ENCODE assay signal across 28 cellular contexts in genomic region chr10:3871424-3871996, GRCh38.
A peak's percentile ranks its signal among the peaks of the same experiment; 100 is the strongest.
DNase-seq lines count a peak whose midpoint lies in the region; ATAC-seq, FAIRE-seq and TF ChIP-seq lines count a peak whose summit lies in the region.
"Had no signal": no experiment of that assay in that cellular context is flagged by ENCODE, and none has a peak within 500 bp of the region (broad histone marks: within the 10 kb centered on the region; RNA-seq: fewer than 3 reads in every experiment).

No MANE protein-coding gene starts in this region.

- peaks cover 3% of the 10 kb centered on the region; the same call in 1 of the 2 replicates for H3K4me1 ChIP-seq in H9 (ENCODE audit: insufficient read depth, low read length)
- peaks cover 12 to 19% of the 10 kb centered on the region in 2 donors for H3K4me1 ChIP-seq in small intestine (ENCODE audit: control insufficient read depth in 2 of 2, insufficient read depth in 1 of 2, low read depth in 1 of 2, low read length in 1 of 2)
- H3K4me1 ChIP-seq in stomach = peaks cover 0 to 23% (median 3%) of the 10 kb centered on the region in 4 donors

- H3T11ph ChIP-seq in H9 (ENCODE audit: low read length) = no peak overlapping the region

- H2AFZ ChIP-seq in H9 (ENCODE audit: low read length) = no peak overlapping the region

- no peak for DNase-seq in activated CD4-positive, alpha-beta T cell treated with anti-CD3 and anti-CD28 coated beads for 36 hours
- DNase-seq in activated CD4-positive, alpha-beta T cell treated with anti-CD3 and anti-CD28 coated beads for 1 hour = no peak
- DNase-seq in H9 (no peak), small intestine (peak; percentile 86), NCI-H1436 treated with DMSO at 0.1 percent for 48 hours (lab: John Stamatoyannopoulos, UW) (no peak), stomach (no peak), left lobe of liver (ENCODE audit: low spot score) (no peak)
- DNase-seq: activated CD4-positive, alpha-beta T cell treated with anti-CD3 and anti-CD28 coated beads, Interleukin-2, amount 50 U/mL, for 48 hours; activated naive CD8-positive, alpha-beta T cell treated with anti-CD3 and anti-CD28 coated beads, Interleukin-2, amount 10 ng/mL, durations not matched to agents 7 days and 5 days; activated T-cell treated with anti-CD3 and anti-CD28 coated beads, Interleukin-2, amount 50 U/mL, for 24 hours; DMS153; endodermal cell; GDM1; glutamatergic neuron; left lung; MG63; NCI-H146; NCI-H2171 treated with DMSO at 0.1 percent for 48 hours; NCI-H526 treated with DMSO at 0.1 percent for 48 hours; OCI-M1; psoas muscle; SIG-M5; stimulated activated CD4-positive, alpha-beta T cell treated with anti-CD3 and anti-CD28 coated beads, Interleukin-4, amount 100 ng/mL, for 1 hour had no signal

- H3K27ac ChIP-seq in H9 (ENCODE audit: insufficient read length, low read depth, low read length) = no peak overlapping the region
- peak overlapping the region in 1 of 2 donors; percentile 61 for H3K27ac ChIP-seq in small intestine (ENCODE audit: low read depth in 1 of 2, low read length in 1 of 2)
- no peak overlapping the region for H3K27ac ChIP-seq in stomach
- H3K27ac ChIP-seq: left lung, psoas muscle had no signal

- H3K9me3 Mint-ChIP-seq in activated CD4-positive, alpha-beta T cell treated with anti-CD3 and anti-CD28 coated beads for 36 hours (ENCODE audit: low read depth) = no peaks in the 10 kb centered on the region
- no peaks in the 10 kb centered on the region for H3K9me3 Mint-ChIP-seq in H9
- no peaks in the 10 kb centered on the region for H3K9me3 Mint-ChIP-seq in dendritic cell treated with granulocyte-macrophage colony-stimulating factor and Interleukin-4, amounts not matched to agents 40 ng/mL and 50 ng/mL, for 4 days
- H3K9me3 Mint-ChIP-seq: activated naive CD8-positive, alpha-beta T cell treated with anti-CD3 and anti-CD28 coated beads, Interleukin-2, amount 10 ng/mL, durations not matched to agents 7 days and 5 days; activated T-cell treated with anti-CD3 and anti-CD28 coated beads, Interleukin-2, amount 50 U/mL, for 24 hours; endodermal cell; mesothelial cell of epicardium; neural crest cell had no signal

- no peak overlapping the region for H3K4me3 ChIP-seq in small intestine (ENCODE audit: low read depth in 1 of 2, low read length in 2 of 2)
- H3K4me3 ChIP-seq in stomach = no peak overlapping the region
- H3K4me3 ChIP-seq: BLaER1 treated with 17β-estradiol and CSF1 and Interleukin-3, amounts not matched to agents 10 nM and 100 nM; left lung; MG63; psoas muscle had no signal

- no peak for TF ChIP-seq EP300 in stomach (IDR thresholded peaks at IDR 0.05)

- WGBS in H9 (ENCODE audit: extremely low coverage, insufficient read length, low lambda C conversion rate) = no CpG with 5 or more reads among the region's 6 CpGs
- WGBS in small intestine, 3 donors = 58 to 88% (median 70%) methylated on average over 6 of the region's 6 CpGs
- WGBS in stomach, 5 donors = 92 to 98% (median 93%) methylated on average over 6 of the region's 6 CpGs

- no peak overlapping the region for H4K91ac ChIP-seq in H9 (ENCODE audit: insufficient read length, low read depth, low read length)

- H3K79me2 ChIP-seq in H9 (ENCODE audit: insufficient read depth, low read length) = no peaks in the 10 kb centered on the region

- H2BK12ac ChIP-seq in H9 (ENCODE audit: insufficient read length, low read depth, low read length) = no peak overlapping the region

- H3K18ac ChIP-seq in H9 (ENCODE audit: insufficient read length, low read depth, low read length) = peak overlapping the region; percentile 47

- H4K8ac ChIP-seq in H9 (replicated peaks; ENCODE audit: insufficient read length, low read depth, low read length) = no peak overlapping the region

- no peak for ATAC-seq in activated CD4-positive, alpha-beta T cell treated with anti-CD3 and anti-CD28 coated beads for 36 hours
- ATAC-seq in left lobe of liver = no peak
- ATAC-seq: left lung, psoas muscle had no signal

- H3K27me3 Mint-ChIP-seq in activated CD4-positive, alpha-beta T cell treated with anti-CD3 and anti-CD28 coated beads for 36 hours = no peaks in the 10 kb centered on the region
- H3K27me3 Mint-ChIP-seq in H9 (ENCODE audit: low read depth) = no peaks in the 10 kb centered on the region
- H3K27me3 Mint-ChIP-seq in dendritic cell treated with granulocyte-macrophage colony-stimulating factor and Interleukin-4, amounts not matched to agents 40 ng/mL and 50 ng/mL, for 4 days = no peaks in the 10 kb centered on the region
- H3K27me3 Mint-ChIP-seq: activated naive CD8-positive, alpha-beta T cell treated with anti-CD3 and anti-CD28 coated beads, Interleukin-2, amount 10 ng/mL, durations not matched to agents 7 days and 5 days; activated T-cell treated with anti-CD3 and anti-CD28 coated beads, Interleukin-2, amount 50 U/mL, for 24 hours had no signal

- H4K20me1 ChIP-seq in H9 (ENCODE audit: control insufficient read depth, insufficient read depth, insufficient read length) = no peaks in the 10 kb centered on the region
- H4K20me1 ChIP-seq: BLaER1 treated with 17β-estradiol and CSF1 and Interleukin-3, amounts not matched to agents 10 nM and 100 nM had no signal

- FAIRE-seq in small intestine (lab: Jason Lieb, UNC) = no peak
- FAIRE-seq: A204.1 had no signal

- H2BK120ac ChIP-seq in H9 (ENCODE audit: low read depth, low read length, poor library complexity, severe bottlenecking) = no peak overlapping the region

- peaks cover 81% of the 10 kb centered on the region for H3K4me1 Mint-ChIP-seq in activated CD4-positive, alpha-beta T cell treated with anti-CD3 and anti-CD28 coated beads for 36 hours
- peaks cover 19 to 29% of the 10 kb centered on the region in 2 experiments for H3K4me1 Mint-ChIP-seq in H9
- peaks cover 69% of the 10 kb centered on the region for H3K4me1 Mint-ChIP-seq in dendritic cell treated with granulocyte-macrophage colony-stimulating factor and Interleukin-4, amounts not matched to agents 40 ng/mL and 50 ng/mL, for 4 days (ENCODE audit: low read depth)

- no peak overlapping the region for H3K14ac ChIP-seq in H9 (ENCODE audit: insufficient read depth, low read length)

- TF ChIP-seq CTCF in H9 (conservative IDR thresholded peaks at IDR 0.05) (no peak), stomach (IDR thresholded peaks at IDR 0.05) (no peak)

- H2AK5ac ChIP-seq in H9 (ENCODE audit: insufficient read length, low read length) = no peak overlapping the region

- TF ChIP-seq POLR2A in stomach (IDR thresholded peaks at IDR 0.05) = no peak

- no peak overlapping the region for H2BK20ac ChIP-seq in H9 (ENCODE audit: low read depth, low read length, poor library complexity, severe bottlenecking)

- H2BK15ac ChIP-seq in H9 (ENCODE audit: low read depth, low read length) = no peak overlapping the region

- no peak overlapping the region for H3K4me3 Mint-ChIP-seq in activated CD4-positive, alpha-beta T cell treated with anti-CD3 and anti-CD28 coated beads for 36 hours
- H3K4me3 Mint-ChIP-seq in H9 = no peak overlapping the region
- H3K4me3 Mint-ChIP-seq in dendritic cell treated with granulocyte-macrophage colony-stimulating factor and Interleukin-4, amounts not matched to agents 40 ng/mL and 50 ng/mL, for 4 days = no peak overlapping the region
- H3K4me3 Mint-ChIP-seq: activated naive CD8-positive, alpha-beta T cell treated with anti-CD3 and anti-CD28 coated beads, Interleukin-2, amount 10 ng/mL, durations not matched to agents 7 days and 5 days; activated T-cell treated with anti-CD3 and anti-CD28 coated beads, Interleukin-2, amount 50 U/mL, for 24 hours; endodermal cell; mesothelial cell of epicardium; neural crest cell had no signal

- H3K27ac Mint-ChIP-seq in activated CD4-positive, alpha-beta T cell treated with anti-CD3 and anti-CD28 coated beads for 36 hours = peak overlapping the region; percentile 7
- peak overlapping the region in 1 of 3 experiments; percentile 9; a peak in 2 of 7 replicates for H3K27ac Mint-ChIP-seq in H9
- H3K27ac Mint-ChIP-seq in dendritic cell treated with granulocyte-macrophage colony-stimulating factor and Interleukin-4, amounts not matched to agents 40 ng/mL and 50 ng/mL, for 4 days = peak overlapping the region; percentile 74
- H3K27ac Mint-ChIP-seq: activated naive CD8-positive, alpha-beta T cell treated with anti-CD3 and anti-CD28 coated beads, Interleukin-2, amount 10 ng/mL, durations not matched to agents 7 days and 5 days; endodermal cell; mesothelial cell of epicardium had no signal

- H3K9ac ChIP-seq in H9 (ENCODE audit: extremely low read depth, insufficient read length, low read length) = no peak overlapping the region

- no peak overlapping the region for H3K4me2 ChIP-seq in H9 (ENCODE audit: insufficient read depth, insufficient read length, low read length)

- no peak overlapping the region for H3K4ac ChIP-seq in H9 (ENCODE audit: low read depth, low read length)

- no peak overlapping the region for H2BK5ac ChIP-seq in H9 (ENCODE audit: insufficient read length, low read length)

- H3K9me3 ChIP-seq in H9 (ENCODE audit: control insufficient read depth, low read depth, low read length) = no peaks in the 10 kb centered on the region
- no peaks in the 10 kb centered on the region for H3K9me3 ChIP-seq in small intestine (ENCODE audit: control insufficient read depth, low read depth)
- H3K9me3 ChIP-seq in stomach = no peaks in the 10 kb centered on the region
- H3K9me3 ChIP-seq: BLaER1 treated with 17β-estradiol and CSF1 and Interleukin-3, amounts not matched to agents 10 nM and 100 nM; left lung; MG63; psoas muscle had no signal

- POLR2A ChIA-PET in activated CD4-positive, alpha-beta T cell treated with anti-CD3 and anti-CD28 coated beads for 36 hours (lab: Charles Lee) = interaction anchor here (1.3 to 1.4 kb wide), 2 partner anchors 20 to 66 kb away, joined by 3 to 4 read pairs; no protein-coding TSS in a partner anchor

- H3K36me3 Mint-ChIP-seq in activated CD4-positive, alpha-beta T cell treated with anti-CD3 and anti-CD28 coated beads for 36 hours (ENCODE audit: low read depth) = peaks cover 2% of the 10 kb centered on the region
- H3K36me3 Mint-ChIP-seq in H9 (ENCODE audit: insufficient read depth in 1 of 3, low read depth in 3 of 3) = no peaks in the 10 kb centered on the region
- H3K36me3 Mint-ChIP-seq in dendritic cell treated with granulocyte-macrophage colony-stimulating factor and Interleukin-4, amounts not matched to agents 40 ng/mL and 50 ng/mL, for 4 days (ENCODE audit: low read depth) = no peaks in the 10 kb centered on the region
- H3K36me3 Mint-ChIP-seq: mesothelial cell of epicardium had no signal

- H3K36me3 ChIP-seq in small intestine (ENCODE audit: control insufficient read depth in 2 of 2, insufficient read depth in 2 of 2, low read length in 2 of 2) (no peaks in the 10 kb centered on the region), stomach (no peaks in the 10 kb centered on the region)
- H3K36me3 ChIP-seq: BLaER1 treated with 17β-estradiol and CSF1 and Interleukin-3, amounts not matched to agents 10 nM and 100 nM; left lung; MG63 had no signal

- no peak overlapping the region for H4K5ac ChIP-seq in H9 (ENCODE audit: insufficient read length, low read depth, low read length)

- CTCF ChIA-PET in activated CD4-positive, alpha-beta T cell treated with anti-CD3 and anti-CD28 coated beads for 36 hours (lab: Charles Lee) = no interaction called here

- H3K27me3 ChIP-seq in H9 (ENCODE audit: insufficient read depth, low read length) (no peaks in the 10 kb centered on the region), small intestine (ENCODE audit: control insufficient read depth in 2 of 2, insufficient read depth in 2 of 2, low read length in 2 of 2) (no peaks in the 10 kb centered on the region), stomach (no peaks in the 10 kb centered on the region)
- H3K27me3 ChIP-seq: BLaER1 treated with 17β-estradiol and CSF1 and Interleukin-3, amounts not matched to agents 10 nM and 100 nM; left lung; MG63 had no signal

- H3K79me1 ChIP-seq in H9 (ENCODE audit: insufficient read depth, low read depth, low read length, poor library complexity, severe bottlenecking) = no peaks in the 10 kb centered on the region

- intact Hi-C loops in activated CD4-positive, alpha-beta T cell treated with anti-CD3 and anti-CD28 coated beads for 36 hours (cut with DNase I, micrococcal nuclease) = loop anchor here in 1 of 2 experiments (10.0 kb wide), 1 partner anchor 777 kb away; no protein-coding TSS in a partner anchor
- intact Hi-C loops in dendritic cell treated with granulocyte-macrophage colony-stimulating factor and Interleukin-4, amounts not matched to agents 40 ng/mL and 50 ng/mL, for 4 days (cut with micrococcal nuclease) = no loop called here
- intact Hi-C loops in stomach (cut with DNase I; ENCODE audit: low total_unique reads) = no loop called here

- H3K23me2 ChIP-seq in H9 (ENCODE audit: insufficient read length, low read depth, low read length, poor library complexity, severe bottlenecking) = no peaks in the 10 kb centered on the region

- no peak overlapping the region for H3K56ac ChIP-seq in H9 (ENCODE audit: insufficient read length, low read depth, low read length)

- no peak overlapping the region for H3K23ac ChIP-seq in H9 (ENCODE audit: insufficient read length, low read depth, low read length)
